In the genomic region with DNA sequence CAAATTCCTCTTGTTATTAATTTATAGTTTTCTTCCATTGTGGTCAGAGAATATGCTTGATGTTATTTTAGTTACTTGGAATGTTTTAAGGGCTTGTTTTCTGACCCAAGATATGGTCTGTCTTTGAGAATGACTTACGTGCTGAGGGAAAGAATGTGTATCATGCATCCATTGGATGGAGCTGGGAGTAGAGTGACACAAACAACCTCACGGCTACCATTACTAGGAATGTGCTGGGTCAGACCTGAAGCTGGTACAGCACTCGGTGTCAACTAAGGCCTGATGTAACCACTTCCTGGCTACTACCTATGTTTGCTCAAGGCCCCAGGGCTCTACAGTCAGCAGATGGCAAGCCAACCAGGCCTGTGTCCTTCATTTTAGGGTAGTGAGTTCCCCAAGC, we compare ENCODE assay signal across 29 cellular contexts.
"Had no signal": no experiment of that assay in that cellular context is flagged by ENCODE, and none has a peak within 500 bp of the region (broad histone marks: within the 10 kb centered on the region; RNA-seq: fewer than 3 reads in every experiment).

No MANE protein-coding gene starts in this region.

- H3K9ac ChIP-seq: KMS-11, SK-N-SH had no signal

- H3K27me3 Mint-ChIP-seq: activated CD4-positive, alpha-beta memory T cell treated with anti-CD3 and anti-CD28 coated beads for 36 hours; activated CD4-positive, alpha-beta T cell treated with anti-CD3 and anti-CD28 coated beads, Interleukin-2, amount 10 ng/mL, durations not matched to agents 7 days and 5 days; activated naive CD8-positive, alpha-beta T cell treated with anti-CD3 and anti-CD28 coated beads, Interleukin-2, amount 50 U/mL, for 24 hours; central memory CD8-positive, alpha-beta T cell had no signal

- H3K36me3 Mint-ChIP-seq: activated CD4-positive, alpha-beta memory T cell treated with anti-CD3 and anti-CD28 coated beads for 36 hours; activated naive CD4-positive, alpha-beta T cell treated with anti-CD3 and anti-CD28 coated beads, Interleukin-2, amount 50 U/mL, for 72 hours had no signal

- H3K4me3 ChIP-seq: SJCRH30 had no signal

- H3K36me3 ChIP-seq: SJCRH30 had no signal

- H3K9me3 Mint-ChIP-seq: activated CD4-positive, alpha-beta memory T cell treated with anti-CD3 and anti-CD28 coated beads for 36 hours; activated naive CD8-positive, alpha-beta T cell treated with anti-CD3 and anti-CD28 coated beads, Interleukin-2, amount 50 U/mL, for 24 hours; central memory CD8-positive, alpha-beta T cell had no signal

- H3K9me3 ChIP-seq: SJCRH30, SK-N-SH had no signal

- H3K27ac Mint-ChIP-seq: activated CD4-positive, alpha-beta memory T cell treated with anti-CD3 and anti-CD28 coated beads for 36 hours; activated CD4-positive, alpha-beta T cell treated with anti-CD3 and anti-CD28 coated beads, Interleukin-2, amount 10 ng/mL, durations not matched to agents 7 days and 5 days; activated naive CD4-positive, alpha-beta T cell treated with anti-CD3 and anti-CD28 coated beads, Interleukin-2, amount 50 U/mL, for 72 hours; activated naive CD8-positive, alpha-beta T cell treated with anti-CD3 and anti-CD28 coated beads, Interleukin-2, amount 50 U/mL, for 24 hours had no signal

- H3K4me1 ChIP-seq: SJCRH30 had no signal

- H3K4me3 Mint-ChIP-seq: activated CD4-positive, alpha-beta memory T cell treated with anti-CD3 and anti-CD28 coated beads for 36 hours; activated CD4-positive, alpha-beta T cell treated with anti-CD3 and anti-CD28 coated beads, Interleukin-2, amount 10 ng/mL, durations not matched to agents 7 days and 5 days; activated naive CD8-positive, alpha-beta T cell treated with anti-CD3 and anti-CD28 coated beads, Interleukin-2, amount 50 U/mL, for 24 hours; activated T-cell treated with anti-CD3 and anti-CD28 coated beads, Interleukin-2, amount 50 U/mL, for 4 hours; central memory CD8-positive, alpha-beta T cell had no signal

- H3K4me2 ChIP-seq: KMS-11, SK-N-SH had no signal

- DNase-seq: activated CD4-positive, alpha-beta memory T cell treated with anti-CD3 and anti-CD28 coated beads for 36 hours; activated CD4-positive, alpha-beta T cell treated with anti-CD3 and anti-CD28 coated beads, Interleukin-2, amount 10 ng/mL, durations not matched to agents 7 days and 5 days; activated CD4-positive, CD25-positive, alpha-beta regulatory T cell; activated CD8-positive, alpha-beta memory T cell treated with anti-CD3 and anti-CD28 coated beads for 24 hours; activated effector memory CD4-positive, alpha-beta T cell treated with anti-CD3 and anti-CD28 coated beads, Interleukin-2, amount 50 U/mL, for 16 hours; activated naive CD4-positive, alpha-beta T cell treated with Interleukin-2 at 50 U/mL for 16 hours; activated naive CD8-positive, alpha-beta T cell treated with anti-CD3 and anti-CD28 coated beads, Interleukin-2, amount 50 U/mL, for 24 hours; activated T-cell treated with anti-CD3 and anti-CD28 coated beads, Interleukin-2, amount 50 U/mL, for 4 hours; amygdala; NCI-H1092 treated with DMSO at 0.1 percent for 48 hours; NCI-H1417 treated with DMSO at 0.1 percent for 48 hours; NCI-H1694; NCI-H2029; NCI-H2107; NCI-H2171 treated with DMSO at 0.1 percent for 48 hours; NCI-H226; NCI-H526; NCI-H774; OCI-M1; Right ventricle myocardium superior; SJCRH30; SK-N-SH; T-helper 1 cell had no signal

- H3K27ac ChIP-seq: KMS-11, RWPE1, SJCRH30, VCaP had no signal

- ATAC-seq: activated naive CD4-positive, alpha-beta T cell treated with anti-CD3 and anti-CD28 coated beads, Interleukin-2, amount 50 U/mL, for 72 hours; activated naive CD8-positive, alpha-beta T cell treated with anti-CD3 and anti-CD28 coated beads, Interleukin-2, amount 50 U/mL, for 24 hours; activated T-cell treated with anti-CD3 and anti-CD28 coated beads, Interleukin-2, amount 50 U/mL, for 4 hours; Panc1 had no signal

- H3K27me3 ChIP-seq: SJCRH30 had no signal

- H3K4me1 Mint-ChIP-seq: activated CD4-positive, alpha-beta T cell treated with anti-CD3 and anti-CD28 coated beads, Interleukin-2, amount 10 ng/mL, durations not matched to agents 7 days and 5 days; activated naive CD8-positive, alpha-beta T cell treated with anti-CD3 and anti-CD28 coated beads, Interleukin-2, amount 50 U/mL, for 24 hours; central memory CD8-positive, alpha-beta T cell had no signal
